In genomic region chr1:2393471-2393877, GRCh38 we compare ENCODE assay signal across 13 cellular contexts. TPM values are rescaled to one million over a fixed set of nuclear protein-coding genes. Genes with fewer than 3 reads are reported as not detected.
A peak's percentile ranks its signal among the peaks of the same experiment; 100 is the strongest.
DNase-seq lines count a peak whose midpoint lies in the region; ATAC-seq, FAIRE-seq and TF ChIP-seq lines count a peak whose summit lies in the region.
"Had no signal": no experiment of that assay in that cellular context is flagged by ENCODE, and none has a peak within 500 bp of the region (broad histone marks: within the 10 kb centered on the region; RNA-seq: fewer than 3 reads in every experiment).

No MANE protein-coding gene starts in this region.

- FAIRE-seq in bronchial epithelial cell (lab: Jason Lieb, UNC): peak; percentile 50

- H3K36me3 Mint-ChIP-seq in CD8-positive, alpha-beta T cell: peaks cover 49% of the 10 kb centered on the region
- H3K36me3 Mint-ChIP-seq in nephron (ENCODE audit: low read depth): peaks cover 26% of the 10 kb centered on the region

- peak overlapping the region; percentile 45; the same call in 1 of the 2 replicates for H3K23ac ChIP-seq in IMR-90 (ENCODE audit: low read depth, low read length)

- H4K91ac ChIP-seq in IMR-90 (ENCODE audit: insufficient read depth, low read depth, low read length): no peak overlapping the region

- peak overlapping the region; percentile 94 for H3K27ac Mint-ChIP-seq in CD8-positive, alpha-beta T cell
- H3K27ac Mint-ChIP-seq in nephron: no peak overlapping the region

- CTCF ChIA-PET in CD8-positive, alpha-beta T cell (lab: Charles Lee): interaction anchor here (1.0 to 20.3 kb wide), 3 partner anchors 10 to 198 kb away, joined by 3 to 332 read pairs (median 3); partner anchors contain the start of gene FAAP20
- CTCF ChIA-PET in IMR-90 (lab: Yijun Ruan, JAX): no interaction called here

- no peak overlapping the region for H3K27ac ChIP-seq in CD8-positive, alpha-beta T cell (ENCODE audit: low read depth, low read length)
- H3K27ac ChIP-seq in IMR-90 (ENCODE audit: insufficient read depth, low read length): no peak overlapping the region

- peaks cover 15 to 70% of the 10 kb centered on the region in 2 experiments for H3K79me1 ChIP-seq in IMR-90 (ENCODE audit: low read depth in 1 of 2, low read length in 2 of 2)

- no peak overlapping the region for H3K18ac ChIP-seq in IMR-90 (ENCODE audit: low read depth, low read length)

- H3K4me2 ChIP-seq in IMR-90 (ENCODE audit: low read depth, low read length): no peak overlapping the region

- H3K4ac ChIP-seq in IMR-90 (ENCODE audit: low read depth, low read length): no peak overlapping the region

- H3K4me3 Mint-ChIP-seq in CD8-positive, alpha-beta T cell: peak overlapping the region; percentile 91
- peak overlapping the region; percentile 85 to 97 (median 94) for H3K4me3 Mint-ChIP-seq in nephron

- ATAC-seq in CD8-positive, alpha-beta T cell: no peak
- ATAC-seq in IMR-90 (ENCODE audit: low read depth) (no peak), HG03565 (IDR thresholded peaks at IDR 0.05; ENCODE audit: unreplicated experiment) (no peak), GM18858 (IDR thresholded peaks at IDR 0.05; ENCODE audit: unreplicated experiment) (no peak)

- in situ Hi-C loops in IMR-90 (cut with MboI; ENCODE audit: low sequenced_read_pairs): no loop called here

- no peak overlapping the region for H3K14ac ChIP-seq in IMR-90 (replicated peaks; ENCODE audit: low read depth, low read length)

- peak overlapping the region; percentile 37 for H2AFZ ChIP-seq in IMR-90 (replicated peaks; ENCODE audit: low read length, poor library complexity)

- H3K9ac ChIP-seq in IMR-90 (ENCODE audit: low read depth, low read length): no peak overlapping the region

- no peaks in the 10 kb centered on the region for H3K27me3 ChIP-seq in CD8-positive, alpha-beta T cell (ENCODE audit: insufficient read depth, low read length)
- H3K27me3 ChIP-seq in IMR-90 (ENCODE audit: control insufficient read depth, insufficient read depth, low read length): no peaks in the 10 kb centered on the region
- H3K27me3 ChIP-seq in bronchial epithelial cell (ENCODE audit: control insufficient read depth, insufficient read depth, low read length): no peaks in the 10 kb centered on the region

- TF ChIP-seq CTCF in CD8-positive, alpha-beta T cell (IDR thresholded peaks at IDR 0.05): no peak
- TF ChIP-seq CTCF in IMR-90 (conservative IDR thresholded peaks at IDR 0.05; ENCODE audit: low read depth, low read length): no peak
- TF ChIP-seq CTCF in bronchial epithelial cell (IDR thresholded peaks at IDR 0.05; ENCODE audit: insufficient read depth, low read length, severe bottlenecking): no peak
- no peak for TF ChIP-seq CTCF in nephron (IDR thresholded peaks at IDR 0.05; ENCODE audit: unreplicated experiment in 3 of 3)
- TF ChIP-seq CTCF in GM20000 (IDR thresholded peaks at IDR 0.05; ENCODE audit: extremely low read depth, missing control alignments): no peak

- peaks cover 42% of the 10 kb centered on the region for H3K4me1 ChIP-seq in CD8-positive, alpha-beta T cell (ENCODE audit: insufficient read depth, low read length)
- peaks cover 5% of the 10 kb centered on the region for H3K4me1 ChIP-seq in IMR-90 (ENCODE audit: control insufficient read depth, insufficient read depth, low read length)

- intact Hi-C loops in CD8-positive, alpha-beta T cell (cut with DNase I, micrococcal nuclease): loop anchor here (5.0 to 10.0 kb wide), 4 partner anchors 261 to 1501 kb away; partner anchors contain the start of gene NADK (in 1 of the 2)
- intact Hi-C loops in IMR-90 (cut with micrococcal nuclease): no loop called here

- no peak for TF ChIP-seq RAD21 in IMR-90 (IDR thresholded peaks at IDR 0.05; ENCODE audit: low read length)

- H4K20me1 ChIP-seq in IMR-90 (ENCODE audit: insufficient read depth, low read length): peaks cover 50% of the 10 kb centered on the region

- no peak; the same call in 1 of the 2 replicates for TF ChIP-seq POLR2A in IMR-90 (IDR thresholded peaks at IDR 0.05; ENCODE audit: low read depth, low read length)

- no peak overlapping the region; a peak in 1 of 4 replicates for H4K8ac ChIP-seq in IMR-90 (ENCODE audit: low read depth in 2 of 2, low read length in 2 of 2)

- H3K9me3 Mint-ChIP-seq in CD8-positive, alpha-beta T cell: no peaks in the 10 kb centered on the region
- H3K9me3 Mint-ChIP-seq in nephron: no peaks in the 10 kb centered on the region

- H3K4me1 Mint-ChIP-seq in CD8-positive, alpha-beta T cell (ENCODE audit: low read depth): peaks cover 37% of the 10 kb centered on the region
- H3K4me1 Mint-ChIP-seq in nephron: peaks cover 30% of the 10 kb centered on the region

- no peak overlapping the region for H2BK120ac ChIP-seq in IMR-90 (ENCODE audit: low read depth, low read length)

- no peak overlapping the region for H4K5ac ChIP-seq in IMR-90 (ENCODE audit: low read depth, low read length)

- 100% methylated on average over 2 of the region's 9 CpGs; no CpG with 5 or more reads in 1 of the 2 experiments for WGBS in IMR-90 (ENCODE audit: extremely low coverage in 2 of 2, insufficient read length in 1 of 2), 2 experiments

- 0 out of 2 replicates have a peak overlapping the region, but pooled peaks have one; percentile 4 for H2AK5ac ChIP-seq in IMR-90 (ENCODE audit: low read depth, low read length)

- H2BK5ac ChIP-seq in IMR-90 (ENCODE audit: low read depth, low read length, poor library complexity, severe bottlenecking): no peak overlapping the region

- H2BK20ac ChIP-seq in IMR-90 (ENCODE audit: low read depth, low read length): no peak overlapping the region

- no peak overlapping the region for H3K56ac ChIP-seq in IMR-90 (ENCODE audit: extremely low read depth, insufficient read depth, low read length)

- POLR2A ChIA-PET in CD8-positive, alpha-beta T cell (lab: Charles Lee): interaction anchor here (1.0 to 1.6 kb wide), 2 partner anchors 14 to 199 kb away, joined by 3 read pairs; partner anchors contain the start of gene FAAP20
- POLR2A ChIA-PET in IMR-90 (lab: Charles Lee; ENCODE audit: unreplicated experiment): no interaction called here

- BruUV-seq in IMR-90 (replicated peaks; lab: Mats Ljungman, UMichigan): no TSS peak

- no peak overlapping the region for H2BK15ac ChIP-seq in IMR-90 (ENCODE audit: low read depth, low read length)

- no peak overlapping the region for H3K4me3 ChIP-seq in CD8-positive, alpha-beta T cell (ENCODE audit: low read depth, low read length)
- no peak overlapping the region for H3K4me3 ChIP-seq in IMR-90 (ENCODE audit: insufficient read depth, low read depth, low read length)
- H3K4me3 ChIP-seq in bronchial epithelial cell (ENCODE audit: low read depth, low read length): no peak overlapping the region

- no peak overlapping the region for H2AK9ac ChIP-seq in IMR-90 (replicated peaks; ENCODE audit: low read depth, low read length, poor library complexity)

- DNase-seq in CD8-positive, alpha-beta T cell: no peak
- no peak for DNase-seq in IMR-90
- no peak for DNase-seq in bronchial epithelial cell (ENCODE audit: low read depth)
- DNase-seq in GM20000 (ENCODE audit: low spot score): no peak
- no peak for DNase-seq in HT-29 (ENCODE audit: low spot score)
- DNase-seq: activated CD4-positive, CD25-positive, alpha-beta regulatory T cell treated with anti-CD3 and anti-CD28 coated beads, Interleukin-2, amount 50 U/mL, for 72 hours; cerebellar nuclear complex; hippocampal formation; NK-92 treated with Interleukin-12 subunit alpha and Interleukin-12 subunit beta, amount 100 ng/mL, for 24 hours; occipital lobe had no signal

- H3K27me3 Mint-ChIP-seq in CD8-positive, alpha-beta T cell (ENCODE audit: low read depth): no peaks in the 10 kb centered on the region
- H3K27me3 Mint-ChIP-seq in nephron (ENCODE audit: low read depth): no peaks in the 10 kb centered on the region

- no peaks in the 10 kb centered on the region for H3K9me3 ChIP-seq in CD8-positive, alpha-beta T cell (ENCODE audit: low read length)
- no peaks in the 10 kb centered on the region for H3K9me3 ChIP-seq in IMR-90 (ENCODE audit: control insufficient read depth, insufficient read depth, low read length)

- H3K9me1 ChIP-seq in IMR-90 (ENCODE audit: insufficient read depth, low read length): peaks cover 10% of the 10 kb centered on the region

- dilution Hi-C loops in IMR-90 (cut with HindIII; ENCODE audit: low sequenced_read_pairs, unreplicated experiment): no loop called here

- H3K36me3 ChIP-seq in CD8-positive, alpha-beta T cell (ENCODE audit: insufficient read depth, low read length): peaks cover 16% of the 10 kb centered on the region
- H3K36me3 ChIP-seq in IMR-90 (ENCODE audit: control insufficient read depth, insufficient read depth, low read length) (peaks cover 42% of the 10 kb centered on the region), bronchial epithelial cell (ENCODE audit: control insufficient read depth, insufficient read depth, low read length) (peaks cover 22% of the 10 kb centered on the region)

TF ChIP-seq in IMR-90, 13 proteins besides CTCF, POLR2A, EP300 and RAD21 (continues in another document):
- TF ChIP-seq FOS (IDR thresholded peaks at IDR 0.05; ENCODE audit: low read depth, low read length): no peak
- no peak for TF ChIP-seq MXI1 (IDR thresholded peaks at IDR 0.05; ENCODE audit: borderline replicate concordance, low read depth, low read length)
- no peak for TF ChIP-seq RFX5 (IDR thresholded peaks at IDR 0.05; ENCODE audit: low read depth, low read length)
- no peak for TF ChIP-seq MAFK (IDR thresholded peaks at IDR 0.05; ENCODE audit: low read depth, low read length)
- TF ChIP-seq NFE2L2 (IDR thresholded peaks at IDR 0.05; ENCODE audit: low read depth, low read length): no peak
- TF ChIP-seq SMC3 (IDR thresholded peaks at IDR 0.05; ENCODE audit: low read depth, low read length): no peak

RNA-seq across cellular contexts. Expression of gene RER1, which starts 1.8 kb away (rescaled TPM):
- total RNA-seq in CD8-positive, alpha-beta T cell: 10 to 100 TPM; 54.6 to 58.7 TPM
- total RNA-seq in IMR-90 (2012; rRNA removed) (47.1 and 51.7 TPM in 2 replicates), bronchial epithelial cell (94.8 and 104 TPM in 2 replicates)
- 232 and 240 TPM in 2 replicates for polyA plus RNA-seq in IMR-90 (2012; rRNA removed)
- polyA plus RNA-seq in IMR-90 (2012; cell fraction: cytosol; rRNA removed): 56.5 and 249 TPM in 2 replicates
- polyA plus RNA-seq in IMR-90 (2012; cell fraction: nucleus; rRNA removed; ENCODE audit: low replicate concordance): 139 and 335 TPM in 2 replicates
- 60.1 and 66.2 TPM in 2 replicates for total RNA-seq in HT-29 (2014; rRNA removed; shearing (Covaris generic))

RNA-seq across cellular contexts. Expression of gene MORN1, which starts 2.1 kb away (rescaled TPM):
- 1 to 10 TPM; 4.9 to 5.0 TPM for total RNA-seq in CD8-positive, alpha-beta T cell
- 3.0 and 3.6 TPM in 2 replicates for total RNA-seq in IMR-90 (2012; rRNA removed)
- 3.5 and 4.2 TPM in 2 replicates for polyA plus RNA-seq in IMR-90 (2012; rRNA removed)
- polyA plus RNA-seq in IMR-90 (2012; cell fraction: cytosol; rRNA removed): 2.4 and 3.1 TPM in 2 replicates
- 12.6 and 13.7 TPM in 2 replicates for polyA plus RNA-seq in IMR-90 (2012; cell fraction: nucleus; rRNA removed; ENCODE audit: low replicate concordance)
- total RNA-seq in bronchial epithelial cell: 5.5 and 10.6 TPM in 2 replicates
- 19.3 and 23.6 TPM in 2 replicates for total RNA-seq in HT-29 (2014; rRNA removed; shearing (Covaris generic))

RNA-seq across cellular contexts. Expression of gene PEX10, which starts 18.9 kb away (rescaled TPM):
- 10 to 100 TPM; 11.6 to 11.8 TPM for total RNA-seq in CD8-positive, alpha-beta T cell
- total RNA-seq in IMR-90 (2012; rRNA removed) (18.9 and 19.7 TPM in 2 replicates), bronchial epithelial cell (30.0 and 35.7 TPM in 2 replicates)
- polyA plus RNA-seq in IMR-90 (2012; rRNA removed): 16.9 and 19.4 TPM in 2 replicates
- polyA plus RNA-seq in IMR-90 (2012; cell fraction: cytosol; rRNA removed): 16.4 and 25.8 TPM in 2 replicates
- polyA plus RNA-seq in IMR-90 (2012; cell fraction: nucleus; rRNA removed; ENCODE audit: low replicate concordance): 21.3 and 37.5 TPM in 2 replicates
- 72.2 and 76.7 TPM in 2 replicates for total RNA-seq in HT-29 (2014; rRNA removed; shearing (Covaris generic))
